Comparison of ENCODE assay signal across 8 cellular contexts in the genomic region with DNA sequence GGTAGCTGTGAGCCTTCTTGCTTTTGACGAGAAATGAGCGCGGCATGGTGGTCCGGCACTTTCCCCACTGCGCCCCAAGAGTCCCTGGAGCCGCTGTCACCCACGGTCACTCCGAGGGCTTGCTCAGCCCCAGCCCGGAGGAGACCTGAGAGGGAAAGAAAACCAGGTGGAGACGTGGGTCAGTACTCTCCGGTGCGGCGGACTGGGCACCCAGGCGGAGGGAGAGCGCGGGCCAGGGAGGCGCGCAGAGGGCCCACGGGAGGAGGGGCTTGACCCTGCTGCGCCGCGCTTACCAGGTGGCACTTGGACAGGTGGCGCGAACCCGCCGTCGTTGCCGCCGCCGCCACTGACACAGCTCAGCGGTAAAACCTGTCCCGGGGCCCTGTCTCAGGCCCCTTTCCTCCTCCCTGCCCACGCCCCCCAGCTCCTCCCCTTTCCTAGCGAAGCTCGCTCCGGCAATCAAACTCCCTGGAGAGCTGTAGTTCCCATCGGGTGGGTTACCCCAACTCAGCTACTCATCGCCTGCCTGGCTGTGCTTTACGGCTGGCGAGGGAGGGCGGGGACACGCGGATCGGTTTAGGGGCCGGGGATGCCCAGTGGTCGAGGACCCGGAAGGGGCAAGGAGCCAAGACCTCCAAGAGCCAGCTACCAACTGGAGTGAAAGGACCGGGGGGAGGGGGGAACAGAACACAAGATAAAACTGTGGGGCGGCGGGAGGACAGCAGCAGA. TPM values are rescaled to one million over a fixed set of nuclear protein-coding genes. Genes with fewer than 3 reads are reported as not detected.
DNase-seq lines count a peak whose midpoint lies in the region; ATAC-seq and TF ChIP-seq lines count a peak whose summit lies in the region.

No MANE protein-coding gene starts in this region.

- peaks cover 36% of the 10 kb centered on the region for H3K27me3 Mint-ChIP-seq in IgD-negative memory B cell
- no peaks in the 10 kb centered on the region for H3K27me3 Mint-ChIP-seq in central memory CD8-positive, alpha-beta T cell
- peaks cover 80% of the 10 kb centered on the region for H3K27me3 Mint-ChIP-seq in neural progenitor cell (ENCODE audit: insufficient read depth, low read depth)

- H3K4me1 ChIP-seq in neural progenitor cell (peaks cover 56% of the 10 kb centered on the region), vagina (peaks cover 68% of the 10 kb centered on the region)

- H3K9me3 Mint-ChIP-seq in IgD-negative memory B cell (no peaks in the 10 kb centered on the region), neural progenitor cell (no peaks in the 10 kb centered on the region)
- H3K9me3 Mint-ChIP-seq in central memory CD8-positive, alpha-beta T cell: no peaks in the 10 kb centered on the region

- H3K9ac ChIP-seq in neural progenitor cell: no peak overlapping the region

- H3K36me3 ChIP-seq in neural progenitor cell (no peaks in the 10 kb centered on the region), vagina (no peaks in the 10 kb centered on the region)

- H3K4me1 Mint-ChIP-seq in IgD-negative memory B cell (peaks cover 3 to 20% (median 8%) of the 10 kb centered on the region in 3 donors), neural progenitor cell (peaks cover 36% of the 10 kb centered on the region)
- H3K4me1 Mint-ChIP-seq in central memory CD8-positive, alpha-beta T cell: peaks cover 49% of the 10 kb centered on the region

- TF ChIP-seq CTCF in neural progenitor cell (IDR thresholded peaks at IDR 0.05) (no peak), vagina (IDR thresholded peaks at IDR 0.05) (no peak)

- TF ChIP-seq POLR2A in vagina (IDR thresholded peaks at IDR 0.05): no peak

- H2AFZ ChIP-seq in neural progenitor cell (replicated peaks): no peak overlapping the region

- H3K27ac Mint-ChIP-seq in IgD-negative memory B cell: no peak overlapping the region
- H3K27ac Mint-ChIP-seq in central memory CD8-positive, alpha-beta T cell (ENCODE audit: low read depth): peak overlapping the region; percentile 94
- H3K27ac Mint-ChIP-seq in neural progenitor cell: no peak overlapping the region

- no peaks in the 10 kb centered on the region for H3K79me2 ChIP-seq in neural progenitor cell (ENCODE audit: low read depth)

- H3K27ac ChIP-seq in neural progenitor cell (no peak overlapping the region), vagina (no peak overlapping the region)

- no peaks in the 10 kb centered on the region for H3K9me3 ChIP-seq in neural progenitor cell (ENCODE audit: low read depth)
- H3K9me3 ChIP-seq in vagina: no peaks in the 10 kb centered on the region

- H3K27me3 ChIP-seq in neural progenitor cell (peaks cover 100% of the 10 kb centered on the region), vagina (peaks cover 38% of the 10 kb centered on the region)

- H3K4me2 ChIP-seq in neural progenitor cell: peak overlapping the region; percentile 94

- peak overlapping the region; percentile 52 for H3K4me3 ChIP-seq in neural progenitor cell
- peak overlapping the region; percentile 39 to 49 for H3K4me3 ChIP-seq in vagina

- intact Hi-C loops in vagina (cut with DNase I): no loop called here

- ATAC-seq in central memory CD8-positive, alpha-beta T cell (replicated peaks; ENCODE audit: extremely low read depth, poor library complexity, severe bottlenecking): no peak
- ATAC-seq in HG02678 (IDR thresholded peaks at IDR 0.05; ENCODE audit: unreplicated experiment) (no peak), GM19324 (IDR thresholded peaks at IDR 0.05; ENCODE audit: low FRiP score, unreplicated experiment) (no peak)

- DNase-seq in ELR (ENCODE audit: low read depth): peak; percentile 17
- peak in 4 of 5 experiments; percentile 12 to 55 (median 30) for DNase-seq in T-helper 2 cell
- DNase-seq in central memory CD8-positive, alpha-beta T cell (ENCODE audit: low spot score in 2 of 2): no peak
- DNase-seq in neural progenitor cell (ENCODE audit: low spot score): peak; percentile 66
- no peak for DNase-seq in vagina (ENCODE audit: extremely low spot score in 2 of 2)

- H3K4me3 Mint-ChIP-seq in IgD-negative memory B cell: peak overlapping the region; percentile 89 to 93 (median 92)
- peak overlapping the region; percentile 90 for H3K4me3 Mint-ChIP-seq in central memory CD8-positive, alpha-beta T cell
- peak overlapping the region; percentile 85 for H3K4me3 Mint-ChIP-seq in neural progenitor cell

- peaks cover 49% of the 10 kb centered on the region for H4K20me1 ChIP-seq in neural progenitor cell (ENCODE audit: low read depth)

- peaks cover 25% of the 10 kb centered on the region for H3F3A ChIP-seq in neural progenitor cell (ENCODE audit: low read depth)

- H3K36me3 Mint-ChIP-seq in IgD-negative memory B cell: no peaks in the 10 kb centered on the region
- peaks cover 41% of the 10 kb centered on the region for H3K36me3 Mint-ChIP-seq in central memory CD8-positive, alpha-beta T cell (ENCODE audit: insufficient read depth)
- peaks cover 1% of the 10 kb centered on the region for H3K36me3 Mint-ChIP-seq in neural progenitor cell

RNA-seq across cellular contexts. Expression of a gene that starts 3.1 kb away (rescaled TPM):
- 1.6 TPM for polyA plus RNA-seq in IgD-negative memory B cell
- total RNA-seq in neural progenitor cell (ENCODE audit: low replicate concordance): 0.12 TPM in 1 of 2 replicates, not detected in the other
- 3.9 TPM for total RNA-seq in vagina

Comparison
In these comparisons a context has a peak if more than half of its experiments do, and no peak if none do; other contexts are left out.
1. DNase-seq: peak in ELR (single experiment), T-helper 2 cell (4 of 5) and neural progenitor cell (single experiment); none in central memory CD8-positive, alpha-beta T cell (0 of 2) and vagina (0 of 2).
2. Peak in every context shown above with its lines, with median percentiles within 50 percentile points of each other: H3K4me3 Mint-ChIP-seq.